Comparison of ENCODE assay signal across 24 cellular contexts in the genomic region with DNA sequence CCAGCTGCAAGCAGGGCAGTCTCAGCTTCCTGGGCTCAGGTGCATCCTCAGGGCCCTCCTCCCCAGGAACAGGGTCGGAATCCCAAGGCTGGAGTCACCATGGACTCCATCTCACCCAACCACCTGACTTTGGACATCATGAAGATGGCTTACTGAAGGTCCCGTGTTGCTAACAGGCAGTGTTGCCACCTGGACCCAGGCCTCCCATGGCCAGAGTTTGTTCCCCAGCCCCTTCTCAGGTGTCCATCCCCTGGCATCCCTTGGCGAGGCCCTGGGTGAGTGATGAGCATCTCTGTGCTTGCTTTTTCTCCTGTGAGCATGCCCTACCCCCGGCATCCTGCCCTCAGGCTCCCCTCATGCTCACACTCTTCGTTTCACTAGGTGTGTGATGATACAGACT.
"Had no signal": no experiment of that assay in that cellular context is flagged by ENCODE, and none has a peak within 500 bp of the region (broad histone marks: within the 10 kb centered on the region; RNA-seq: fewer than 3 reads in every experiment).

No MANE protein-coding gene starts in this region.

- H3K36me3 ChIP-seq: SJCRH30 had no signal

- H3K4me3 ChIP-seq: K562, SJCRH30 had no signal

- H3K4me2 ChIP-seq: KMS-11 had no signal

- H3K27ac ChIP-seq: KMS-11, RWPE1, SJCRH30 had no signal

- H3K9me3 ChIP-seq: SJCRH30 had no signal

- H3K9ac ChIP-seq: KMS-11 had no signal

- H3K27me3 ChIP-seq: SJCRH30 had no signal

- H3K27ac Mint-ChIP-seq: IgD-negative memory B cell had no signal

- ATAC-seq: HepG2, K562, Panc1, PC-3, SK-N-SH treated with all-trans-retinoic acid at 6 μM for 48 hours had no signal

- H3K27me3 Mint-ChIP-seq: IgD-negative memory B cell had no signal

- H3K4me1 ChIP-seq: SJCRH30 had no signal

- DNase-seq: Kasumi-1, MM.1S, NCI-H1092 treated with DMSO at 0.1 percent for 48 hours, NCI-H1436, NCI-H187, NCI-H2029, NCI-H2081 treated with DMSO at 0.1 percent for 48 hours, NCI-H2171, NCI-H226, NCI-H446, NCI-H510A, NCI-H524 treated with DMSO at 0.1 percent for 48 hours, NCI-H69, NCI-H774, PC-3, SHP77 treated with DMSO at 0.1 percent for 48 hours, SJCRH30 had no signal

- H3K4me3 Mint-ChIP-seq: IgD-negative memory B cell had no signal
